In the genomic region with DNA sequence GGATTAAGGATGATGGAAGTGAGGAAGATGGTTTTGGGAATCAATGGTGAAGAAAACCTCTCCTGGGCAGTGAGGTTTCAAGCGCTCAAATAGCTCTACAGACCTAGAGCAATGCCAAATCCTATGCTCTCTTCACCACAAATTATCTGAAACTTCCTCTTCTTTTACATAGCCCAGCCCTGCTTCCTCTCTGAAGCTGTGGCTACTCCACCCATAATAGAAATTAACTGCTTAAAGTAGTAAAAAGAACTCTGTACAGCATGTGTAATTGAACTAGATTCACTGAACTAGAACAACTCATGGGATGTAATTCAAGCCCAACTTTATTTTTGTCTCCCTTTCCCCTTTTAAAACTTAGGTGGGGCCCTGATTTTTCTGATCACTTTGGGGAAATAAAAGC, we compare ENCODE assay signal across 15 cellular contexts. TPM values are rescaled to one million over a fixed set of nuclear protein-coding genes. Genes with fewer than 3 reads are reported as not detected.
DNase-seq lines count a peak whose midpoint lies in the region; ATAC-seq and TF ChIP-seq lines count a peak whose summit lies in the region.
"Had no signal": no experiment of that assay in that cellular context is flagged by ENCODE, and none has a peak within 500 bp of the region (broad histone marks: within the 10 kb centered on the region; RNA-seq: fewer than 3 reads in every experiment).

No MANE protein-coding gene starts in this region.

- H3K36me3 Mint-ChIP-seq in T-helper 17 cell (ENCODE audit: low read depth), result no peaks in the 10 kb centered on the region
- H3K36me3 Mint-ChIP-seq in nephron (ENCODE audit: low read depth), result no peaks in the 10 kb centered on the region

- H3K27ac ChIP-seq in WERI-Rb-1 (no peak overlapping the region), tibial artery (no peak overlapping the region)
- H3K27ac ChIP-seq: body of pancreas, SJSA1 had no signal

- no peaks in the 10 kb centered on the region for H3K4me1 ChIP-seq in tibial artery
- H3K4me1 ChIP-seq: body of pancreas, SJSA1 had no signal

- TF ChIP-seq CTCF in nephron (IDR thresholded peaks at IDR 0.05; ENCODE audit: unreplicated experiment in 3 of 3), result no peak
- no peak for TF ChIP-seq CTCF in WERI-Rb-1 (IDR thresholded peaks at IDR 0.05; ENCODE audit: low read depth, low read length)
- TF ChIP-seq CTCF in tibial artery (IDR thresholded peaks at IDR 0.05), result no peak

- no peaks in the 10 kb centered on the region for H3K9me3 Mint-ChIP-seq in nephron
- H3K9me3 Mint-ChIP-seq: activated CD4-positive, alpha-beta T cell treated with anti-CD3 and anti-CD28 coated beads, Interleukin-2, amount 10 ng/mL, durations not matched to agents 24 days and 14 days had no signal

- no peak overlapping the region for H3K4me3 ChIP-seq in WERI-Rb-1 (ENCODE audit: low read depth, low read length)
- no peak overlapping the region for H3K4me3 ChIP-seq in tibial artery
- H3K4me3 ChIP-seq: body of pancreas, SJSA1 had no signal

- H3K4me1 Mint-ChIP-seq in T-helper 17 cell (peaks cover 16% of the 10 kb centered on the region), nephron (peaks cover 5% of the 10 kb centered on the region)

- H3K4me3 Mint-ChIP-seq in T-helper 17 cell, result no peak overlapping the region
- H3K4me3 Mint-ChIP-seq in nephron, result no peak overlapping the region
- H3K4me3 Mint-ChIP-seq: activated CD4-positive, alpha-beta T cell treated with anti-CD3 and anti-CD28 coated beads, Interleukin-2, amount 10 ng/mL, durations not matched to agents 24 days and 14 days had no signal

- H3K27ac Mint-ChIP-seq in T-helper 17 cell (peak overlapping the region; percentile 12), nephron (peak overlapping the region; percentile 5 to 66 (median 32))
- H3K27ac Mint-ChIP-seq: activated CD4-positive, alpha-beta T cell treated with anti-CD3 and anti-CD28 coated beads, Interleukin-2, amount 10 ng/mL, durations not matched to agents 24 days and 14 days had no signal

- ATAC-seq in GM18858 (IDR thresholded peaks at IDR 0.05; ENCODE audit: unreplicated experiment), result peak; percentile 49
- peak; percentile 66 for ATAC-seq in HG03571 (IDR thresholded peaks at IDR 0.05; ENCODE audit: unreplicated experiment)
- ATAC-seq in T-helper 17 cell, result peak; percentile 61
- no peak for ATAC-seq in GM18870 (IDR thresholded peaks at IDR 0.05; ENCODE audit: unreplicated experiment)
- ATAC-seq: body of pancreas had no signal

- H3K27me3 ChIP-seq in WERI-Rb-1 (ENCODE audit: insufficient read depth, low read depth, severe bottlenecking), result no peaks in the 10 kb centered on the region
- no peaks in the 10 kb centered on the region for H3K27me3 ChIP-seq in tibial artery
- H3K27me3 ChIP-seq: body of pancreas, SJSA1 had no signal

- DNase-seq in T-helper 17 cell (no peak), WERI-Rb-1 (no peak), tibial artery (no peak)
- DNase-seq: activated CD4-positive, alpha-beta T cell treated with anti-CD3 and anti-CD28 coated beads, Interleukin-2, amount 10 ng/mL, durations not matched to agents 24 days and 14 days; body of pancreas; Calu3; mammary epithelial cell; NCI-H1092; NCI-H526 treated with DMSO at 0.1 percent for 48 hours; posterior cingulate gyrus had no signal

- intact Hi-C loops in tibial artery (cut with DNase I; ENCODE audit: low total_unique reads), result no loop called here

- H3K27me3 Mint-ChIP-seq in T-helper 17 cell (no peaks in the 10 kb centered on the region), nephron (ENCODE audit: low read depth) (no peaks in the 10 kb centered on the region)

- H3K36me3 ChIP-seq in WERI-Rb-1, result no peaks in the 10 kb centered on the region
- H3K36me3 ChIP-seq in tibial artery, result no peaks in the 10 kb centered on the region
- H3K36me3 ChIP-seq: SJSA1 had no signal

- H3K9me3 ChIP-seq in T-helper 17 cell (ENCODE audit: control insufficient read depth, low read length, poor library complexity, severe bottlenecking) (no peaks in the 10 kb centered on the region), WERI-Rb-1 (ENCODE audit: severe bottlenecking) (no peaks in the 10 kb centered on the region), tibial artery (no peaks in the 10 kb centered on the region)
- H3K9me3 ChIP-seq: body of pancreas, SJSA1 had no signal

RNA-seq across cellular contexts. Expression of a gene that starts 20.4 kb away (rescaled TPM):
- 1 to 10 TPM; 7.0 to 9.3 TPM for total RNA-seq in T-helper 17 cell

RNA-seq across cellular contexts. Expression of a gene that starts 20.9 kb away (rescaled TPM):
- 10 to 100 TPM; 17.1 to 18.1 TPM for total RNA-seq in T-helper 17 cell
